ENCODE assay signal across 18 cellular contexts in the genomic region with DNA sequence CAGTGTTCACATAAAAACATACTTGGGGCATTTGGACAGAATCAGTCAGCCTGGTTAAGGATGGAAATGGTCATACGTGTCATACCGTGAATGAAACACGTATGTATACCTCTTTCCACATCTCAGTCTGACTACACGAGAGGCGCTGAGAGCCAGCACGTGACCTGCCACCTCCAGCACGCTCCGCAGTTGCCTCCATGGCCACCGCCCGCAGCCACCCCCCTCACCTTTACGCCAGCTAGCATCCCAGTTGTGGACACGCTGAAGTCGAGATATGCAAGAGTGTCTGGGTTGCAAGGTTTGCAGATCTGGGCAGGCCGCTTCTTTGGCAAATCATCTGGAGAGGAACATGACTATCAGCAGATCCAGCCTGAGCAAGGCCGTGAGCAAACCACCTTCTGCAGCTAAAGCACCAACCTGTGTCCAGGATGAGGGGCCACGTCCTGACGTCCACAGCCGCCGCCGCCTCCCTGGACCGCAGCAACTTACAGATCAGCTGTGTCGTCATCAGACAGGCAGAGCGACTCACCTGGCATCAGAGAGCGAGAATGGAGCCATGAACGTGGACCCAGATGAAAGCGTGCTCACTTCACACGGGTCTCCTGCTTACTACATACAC.
A peak's percentile ranks its signal among the peaks of the same experiment; 100 is the strongest.
DNase-seq lines count a peak whose midpoint lies in the region; ATAC-seq and TF ChIP-seq lines count a peak whose summit lies in the region.
"Had no signal": no experiment of that assay in that cellular context is flagged by ENCODE, and none has a peak within 500 bp of the region (broad histone marks: within the 10 kb centered on the region; RNA-seq: fewer than 3 reads in every experiment).

No MANE protein-coding gene starts in this region.

- H3K27ac ChIP-seq in endodermal cell (ENCODE audit: low read depth, low read length) (no peak overlapping the region), osteoblast (ENCODE audit: low read depth, low read length) (no peak overlapping the region), substantia nigra (ENCODE audit: low read depth, low read length, poor library complexity, severe bottlenecking) (no peak overlapping the region)
- H3K27ac ChIP-seq: BLaER1, SJSA1 had no signal

- WGBS in endodermal cell (ENCODE audit: insufficient coverage in 1 of 2, insufficient read length in 1 of 2), 2 experiments: 96 to 97% methylated on average over 26 to 27 of the region's 27 CpGs

- no peak overlapping the region for H2AFZ ChIP-seq in osteoblast (ENCODE audit: low read length)

- no peaks in the 10 kb centered on the region for H3K4me1 Mint-ChIP-seq in endodermal cell
- no peaks in the 10 kb centered on the region for H3K4me1 Mint-ChIP-seq in stimulated activated naive CD8-positive, alpha-beta T cell treated with anti-CD3 and anti-CD28 coated beads, Interleukin-15, amount 100 ng/mL, for 72 hours

- H3K4me1 ChIP-seq in endodermal cell (ENCODE audit: control insufficient read depth, insufficient read depth, low read length): no peaks in the 10 kb centered on the region
- no peaks in the 10 kb centered on the region for H3K4me1 ChIP-seq in osteoblast (ENCODE audit: insufficient read depth, low read length)
- H3K4me1 ChIP-seq: BLaER1, SJSA1 had no signal

- intact Hi-C loops in cardiac septum (cut with DNase I): no loop called here
- intact Hi-C loops in Right ventricle myocardium inferior (cut with DNase I): no loop called here

- peaks cover 1% of the 10 kb centered on the region for H3K9me3 Mint-ChIP-seq in endodermal cell
- H3K9me3 Mint-ChIP-seq in stimulated activated naive CD8-positive, alpha-beta T cell treated with anti-CD3 and anti-CD28 coated beads, Interleukin-15, amount 100 ng/mL, for 72 hours: peaks cover 0 to 5% of the 10 kb centered on the region in 2 donors
- H3K9me3 Mint-ChIP-seq: CD4-positive, alpha-beta T cell had no signal

- no peak overlapping the region for H3K4me2 ChIP-seq in osteoblast (ENCODE audit: insufficient read depth, low read length)
- H3K4me2 ChIP-seq: BLaER1 had no signal

- no peaks in the 10 kb centered on the region for H3K27me3 ChIP-seq in endodermal cell (ENCODE audit: control insufficient read depth, insufficient read depth, low read length, poor library complexity, severe bottlenecking)
- no peaks in the 10 kb centered on the region for H3K27me3 ChIP-seq in osteoblast (ENCODE audit: insufficient read depth, low read length)
- H3K27me3 ChIP-seq: BLaER1, SJSA1 had no signal

- peaks cover 3% of the 10 kb centered on the region for H3K79me2 ChIP-seq in osteoblast (ENCODE audit: insufficient read depth, low read length)

- no peak overlapping the region for H3K9ac ChIP-seq in endodermal cell (ENCODE audit: extremely low read depth, low read length, poor library complexity, severe bottlenecking)
- H3K9ac ChIP-seq: BLaER1 had no signal

- peaks cover 27% of the 10 kb centered on the region for H3K36me3 ChIP-seq in endodermal cell (ENCODE audit: control insufficient read depth, insufficient read depth, low read length)
- peaks cover 38% of the 10 kb centered on the region for H3K36me3 ChIP-seq in osteoblast (ENCODE audit: insufficient read depth, low read length)

- no peak for ATAC-seq in Right ventricle myocardium inferior
- no peak for ATAC-seq in stimulated activated naive CD8-positive, alpha-beta T cell treated with anti-CD3 and anti-CD28 coated beads, Interleukin-15, amount 100 ng/mL, for 72 hours
- ATAC-seq: HepG2 had no signal

- no peaks in the 10 kb centered on the region for H3K27me3 Mint-ChIP-seq in endodermal cell (ENCODE audit: insufficient read depth)
- H3K27me3 Mint-ChIP-seq in stimulated activated naive CD8-positive, alpha-beta T cell treated with anti-CD3 and anti-CD28 coated beads, Interleukin-15, amount 100 ng/mL, for 72 hours: no peaks in the 10 kb centered on the region
- H3K27me3 Mint-ChIP-seq: CD4-positive, alpha-beta T cell had no signal

- no peaks in the 10 kb centered on the region for H4K20me1 ChIP-seq in osteoblast (ENCODE audit: insufficient read depth, low read length)
- H4K20me1 ChIP-seq: BLaER1 had no signal

- no peaks in the 10 kb centered on the region for H3K9me3 ChIP-seq in endodermal cell (ENCODE audit: control insufficient read depth, low read length)
- H3K9me3 ChIP-seq in osteoblast (ENCODE audit: low read depth, low read length): no peaks in the 10 kb centered on the region
- H3K9me3 ChIP-seq: SJSA1 had no signal

- H3K36me3 Mint-ChIP-seq in endodermal cell (ENCODE audit: low read depth): peaks cover 41% of the 10 kb centered on the region

- H3K4me3 ChIP-seq in endodermal cell (ENCODE audit: low read length) (no peak overlapping the region), osteoblast (ENCODE audit: insufficient read depth, low read length) (no peak overlapping the region)
- H3K4me3 ChIP-seq: BLaER1, SJSA1 had no signal

- DNase-seq in cardiac septum (ENCODE audit: low spot score) (peak; percentile 46), Right ventricle myocardium inferior (ENCODE audit: missing footprints) (no peak), endodermal cell (peak; percentile 28), osteoblast (ENCODE audit: insufficient read length, low spot score, missing footprints) (peak; percentile 66), substantia nigra (lab: John Stamatoyannopoulos, UW) (no peak)
- no peak for DNase-seq in stimulated activated naive CD8-positive, alpha-beta T cell treated with anti-CD3 and anti-CD28 coated beads, Interleukin-15, amount 100 ng/mL, for 72 hours
- DNase-seq in activated CD4-positive, alpha-beta T cell treated with anti-CD3 and anti-CD28 coated beads, Interleukin-2, amount 50 U/mL, for 1 hour: no peak
- DNase-seq: CD4-positive, alpha-beta T cell; NCI-H1105 treated with DMSO at 0.1 percent for 48 hours; NCI-H146; NCI-H1930; NCI-H446; NCI-H524 treated with DMSO at 0.1 percent for 48 hours; NCI-H774; Right ventricle myocardium superior had no signal

- H3K27ac Mint-ChIP-seq in endodermal cell: peak overlapping the region; percentile 41
- no peak overlapping the region for H3K27ac Mint-ChIP-seq in stimulated activated naive CD8-positive, alpha-beta T cell treated with anti-CD3 and anti-CD28 coated beads, Interleukin-15, amount 100 ng/mL, for 72 hours
- H3K27ac Mint-ChIP-seq: CD4-positive, alpha-beta T cell had no signal

- no peak for TF ChIP-seq CTCF in endodermal cell (conservative IDR thresholded peaks at IDR 0.05)
- TF ChIP-seq CTCF in osteoblast (IDR thresholded peaks at IDR 0.05; ENCODE audit: extremely low read depth, low read depth, low read length): no peak

- no peak overlapping the region for H3K4me3 Mint-ChIP-seq in endodermal cell
- no peak overlapping the region for H3K4me3 Mint-ChIP-seq in stimulated activated naive CD8-positive, alpha-beta T cell treated with anti-CD3 and anti-CD28 coated beads, Interleukin-15, amount 100 ng/mL, for 72 hours
- H3K4me3 Mint-ChIP-seq: CD4-positive, alpha-beta T cell had no signal

Comparison
In these comparisons a context has a peak if more than half of its experiments do, and no peak if none do; other contexts are left out.
1. DNase-seq: peak in cardiac septum (single experiment), endodermal cell (single experiment) and osteoblast (single experiment); none in Right ventricle myocardium inferior (single experiment), substantia nigra (0 of 49), stimulated activated naive CD8-positive, alpha-beta T cell treated with anti-CD3 and anti-CD28 coated beads, Interleukin-15, amount 100 ng/mL, for 72 hours (0 of 2) and activated CD4-positive, alpha-beta T cell treated with anti-CD3 and anti-CD28 coated beads, Interleukin-2, amount 50 U/mL, for 1 hour (single experiment).